Comparison of ENCODE assay signal across 17 cellular contexts in genomic region chr14:23725980-23726746, GRCh38.
DNase-seq lines count a peak whose midpoint lies in the region; FAIRE-seq and TF ChIP-seq lines count a peak whose summit lies in the region.
"Had no signal": no experiment of that assay in that cellular context is flagged by ENCODE, and none has a peak within 500 bp of the region (broad histone marks: within the 10 kb centered on the region; RNA-seq: fewer than 3 reads in every experiment).

No MANE protein-coding gene starts in this region.

- H3F3A ChIP-seq in GM23248 (ENCODE audit: insufficient read depth), result no peaks in the 10 kb centered on the region

- no peaks in the 10 kb centered on the region for H3K79me2 ChIP-seq in GM23248 (ENCODE audit: insufficient read depth)

- no peak for TF ChIP-seq EP300 in suprapubic skin (IDR thresholded peaks at IDR 0.05)

- H3K27me3 ChIP-seq in GM23248 (replicated peaks; ENCODE audit: insufficient read depth), result no peaks in the 10 kb centered on the region; the same call in 1 of the 2 replicates
- H3K27me3 ChIP-seq in suprapubic skin, result no peaks in the 10 kb centered on the region
- H3K27me3 ChIP-seq: SJCRH30 had no signal

- peak; percentile 6 for DNase-seq in GM23248
- peak; percentile 84 for DNase-seq in M059J (ENCODE audit: low read depth)
- peak; percentile 12 to 18 for DNase-seq in foreskin fibroblast
- DNase-seq in urothelium cell line (ENCODE audit: low spot score), result peak; percentile 25
- no peak for DNase-seq in suprapubic skin (ENCODE audit: low spot score in 2 of 2)
- DNase-seq in LoVo (ENCODE audit: low spot score), result no peak
- no peak for DNase-seq in NCI-H1930 (lab: John Stamatoyannopoulos, UW)
- DNase-seq: COR-L47, H7, NCI-H1417, NCI-H187, NCI-H226, NCI-H524 treated with DMSO at 0.1 percent for 48 hours, SJCRH30 had no signal

- H3K4me1 ChIP-seq in GM23248 (ENCODE audit: insufficient read depth), result no peaks in the 10 kb centered on the region
- no peaks in the 10 kb centered on the region for H3K4me1 ChIP-seq in suprapubic skin
- H3K4me1 ChIP-seq: SJCRH30 had no signal

- no peak for TF ChIP-seq CTCF in foreskin fibroblast (IDR thresholded peaks at IDR 0.05; ENCODE audit: low read depth, low read length)
- no peak for TF ChIP-seq CTCF in suprapubic skin (IDR thresholded peaks at IDR 0.05)

- no peaks in the 10 kb centered on the region for H3K9me3 ChIP-seq in GM23248 (ENCODE audit: low read depth)
- no peaks in the 10 kb centered on the region for H3K9me3 ChIP-seq in suprapubic skin
- H3K9me3 ChIP-seq: SJCRH30 had no signal

- H3K9me2 ChIP-seq in GM23248 (ENCODE audit: insufficient read depth), result no peaks in the 10 kb centered on the region

- no peak for TF ChIP-seq POLR2A in suprapubic skin (IDR thresholded peaks at IDR 0.05)

- no peaks in the 10 kb centered on the region for H4K20me1 ChIP-seq in GM23248 (ENCODE audit: insufficient read depth)

- H3K27ac ChIP-seq in GM23248 (no peak overlapping the region), suprapubic skin (no peak overlapping the region)
- H3K27ac ChIP-seq: HL-60, SJCRH30 had no signal

- no peaks in the 10 kb centered on the region for H3K36me3 ChIP-seq in GM23248 (ENCODE audit: low read depth)
- no peaks in the 10 kb centered on the region for H3K36me3 ChIP-seq in suprapubic skin
- H3K36me3 ChIP-seq: SJCRH30 had no signal

- WGBS in GM23248 (ENCODE audit: low coverage in 1 of 2, low lambda C conversion rate in 2 of 2, missing lambda C conversion rate in 2 of 2), 2 experiments, result 60 to 72% methylated on average over 16 of the region's 16 CpGs
- 73% methylated on average over 16 of the region's 16 CpGs for WGBS in suprapubic skin

- H3K4me2 ChIP-seq in GM23248 (ENCODE audit: unreplicated experiment), result no peak overlapping the region

- H3K4me3 ChIP-seq in GM23248, result no peak overlapping the region
- H3K4me3 ChIP-seq in foreskin fibroblast (ENCODE audit: low read depth in 1 of 2, low read length in 2 of 2), result no peak overlapping the region
- H3K4me3 ChIP-seq in suprapubic skin, result no peak overlapping the region
- H3K4me3 ChIP-seq: SJCRH30 had no signal

- no peak for FAIRE-seq in urothelium cell line (lab: Jason Lieb, UNC)
- FAIRE-seq: GM12891, GM18507 had no signal

- H2AFZ ChIP-seq in GM23248, result no peak overlapping the region

- no peak overlapping the region for H3K9ac ChIP-seq in GM23248

- in situ Hi-C loops in GM23248 (cut with MboI), result loop anchor here (10.0 kb wide), 1 partner anchor 189 kb away; no protein-coding TSS in a partner anchor

Comparison
In these comparisons a context has a peak if more than half of its experiments do, and no peak if none do; other contexts are left out.
1. DNase-seq: peak in GM23248 (single experiment), M059J (single experiment), foreskin fibroblast (2 of 2) and urothelium cell line (single experiment); none in suprapubic skin (0 of 2), LoVo (single experiment) and NCI-H1930 (0 of 2).